ENCODE assay signal across 2 cellular contexts in the genomic region with DNA sequence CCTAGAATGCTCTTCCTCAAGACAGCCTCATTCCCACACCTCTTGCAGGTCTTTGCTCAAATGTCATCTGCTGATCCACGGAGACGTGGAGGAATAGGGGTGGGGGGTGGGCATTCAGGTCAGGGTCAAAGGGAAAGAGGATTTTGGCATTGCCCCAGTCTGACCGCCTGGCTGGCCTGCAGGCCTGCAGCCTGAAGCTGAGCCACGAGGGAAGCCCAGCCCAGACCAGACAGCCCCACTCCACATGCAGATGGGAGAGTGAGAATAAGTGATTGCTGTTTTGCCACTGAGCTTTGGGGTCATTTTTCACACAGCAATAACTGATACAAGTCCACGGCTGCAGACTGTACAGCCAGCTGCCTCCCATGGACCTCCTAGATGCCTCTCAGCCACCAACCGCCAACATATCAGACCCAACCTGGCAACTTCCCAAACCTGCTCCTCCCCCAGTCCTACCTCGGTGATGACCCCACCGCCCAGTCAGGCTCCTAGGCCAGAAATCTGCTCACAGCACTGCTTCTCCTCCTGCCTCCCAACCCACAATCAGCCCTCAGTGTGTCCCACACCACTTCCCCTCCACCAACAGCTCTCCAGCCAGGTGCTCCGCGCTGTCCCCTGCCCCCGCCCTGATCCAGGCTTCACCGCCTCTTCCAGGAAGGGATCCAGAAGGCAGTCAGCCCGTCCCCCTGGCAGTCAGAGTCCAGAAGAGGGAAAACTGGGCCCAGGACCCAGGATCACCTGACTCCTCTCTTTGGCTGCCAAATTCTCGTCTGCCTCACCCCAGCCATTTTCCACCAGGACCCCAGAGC.
TF ChIP-seq lines count a peak whose summit lies in the region.

No MANE protein-coding gene starts in this region.

TF ChIP-seq in WTC11, 78 proteins besides CTCF, POLR2A, EP300 and RAD21 (continued from another document and continues in another):
- TF ChIP-seq, protein P1, sequence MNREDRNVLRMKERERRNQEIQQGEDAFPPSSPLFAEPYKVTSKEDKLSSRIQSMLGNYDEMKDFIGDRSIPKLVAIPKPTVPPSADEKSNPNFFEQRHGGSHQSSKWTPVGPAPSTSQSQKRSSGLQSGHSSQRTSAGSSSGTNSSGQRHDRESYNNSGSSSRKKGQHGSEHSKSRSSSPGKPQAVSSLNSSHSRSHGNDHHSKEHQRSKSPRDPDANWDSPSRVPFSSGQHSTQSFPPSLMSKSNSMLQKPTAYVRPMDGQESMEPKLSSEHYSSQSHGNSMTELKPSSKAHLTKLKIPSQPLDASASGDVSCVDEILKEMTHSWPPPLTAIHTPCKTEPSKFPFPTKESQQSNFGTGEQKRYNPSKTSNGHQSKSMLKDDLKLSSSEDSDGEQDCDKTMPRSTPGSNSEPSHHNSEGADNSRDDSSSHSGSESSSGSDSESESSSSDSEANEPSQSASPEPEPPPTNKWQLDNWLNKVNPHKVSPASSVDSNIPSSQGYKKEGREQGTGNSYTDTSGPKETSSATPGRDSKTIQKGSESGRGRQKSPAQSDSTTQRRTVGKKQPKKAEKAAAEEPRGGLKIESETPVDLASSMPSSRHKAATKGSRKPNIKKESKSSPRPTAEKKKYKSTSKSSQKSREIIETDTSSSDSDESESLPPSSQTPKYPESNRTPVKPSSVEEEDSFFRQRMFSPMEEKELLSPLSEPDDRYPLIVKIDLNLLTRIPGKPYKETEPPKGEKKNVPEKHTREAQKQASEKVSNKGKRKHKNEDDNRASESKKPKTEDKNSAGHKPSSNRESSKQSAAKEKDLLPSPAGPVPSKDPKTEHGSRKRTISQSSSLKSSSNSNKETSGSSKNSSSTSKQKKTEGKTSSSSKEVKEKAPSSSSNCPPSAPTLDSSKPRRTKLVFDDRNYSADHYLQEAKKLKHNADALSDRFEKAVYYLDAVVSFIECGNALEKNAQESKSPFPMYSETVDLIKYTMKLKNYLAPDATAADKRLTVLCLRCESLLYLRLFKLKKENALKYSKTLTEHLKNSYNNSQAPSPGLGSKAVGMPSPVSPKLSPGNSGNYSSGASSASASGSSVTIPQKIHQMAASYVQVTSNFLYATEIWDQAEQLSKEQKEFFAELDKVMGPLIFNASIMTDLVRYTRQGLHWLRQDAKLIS (CRISPR knock-in tag; IDR thresholded peaks at IDR 0.05; ENCODE audit: borderline replicate concordance) = no peak
- no peak for TF ChIP-seq ZNF138 (CRISPR knock-in tag; conservative IDR thresholded peaks at IDR 0.05)
- no peak for TF ChIP-seq FOXP1 (CRISPR knock-in tag; IDR thresholded peaks at IDR 0.05; ENCODE audit: borderline replicate concordance)
- TF ChIP-seq ETV6 (CRISPR knock-in tag; IDR thresholded peaks at IDR 0.05) = no peak
- TF ChIP-seq, protein P2, sequence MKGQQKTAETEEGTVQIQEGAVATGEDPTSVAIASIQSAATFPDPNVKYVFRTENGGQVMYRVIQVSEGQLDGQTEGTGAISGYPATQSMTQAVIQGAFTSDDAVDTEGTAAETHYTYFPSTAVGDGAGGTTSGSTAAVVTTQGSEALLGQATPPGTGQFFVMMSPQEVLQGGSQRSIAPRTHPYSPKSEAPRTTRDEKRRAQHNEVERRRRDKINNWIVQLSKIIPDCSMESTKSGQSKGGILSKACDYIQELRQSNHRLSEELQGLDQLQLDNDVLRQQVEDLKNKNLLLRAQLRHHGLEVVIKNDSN (CRISPR knock-in tag; IDR thresholded peaks at IDR 0.05) = no peak
- TF ChIP-seq MXD4 (CRISPR knock-in tag; IDR thresholded peaks at IDR 0.05; ENCODE audit: borderline replicate concordance) = no peak
- no peak for TF ChIP-seq ZNF281 (CRISPR knock-in tag; IDR thresholded peaks at IDR 0.05)
- TF ChIP-seq, protein P3, sequence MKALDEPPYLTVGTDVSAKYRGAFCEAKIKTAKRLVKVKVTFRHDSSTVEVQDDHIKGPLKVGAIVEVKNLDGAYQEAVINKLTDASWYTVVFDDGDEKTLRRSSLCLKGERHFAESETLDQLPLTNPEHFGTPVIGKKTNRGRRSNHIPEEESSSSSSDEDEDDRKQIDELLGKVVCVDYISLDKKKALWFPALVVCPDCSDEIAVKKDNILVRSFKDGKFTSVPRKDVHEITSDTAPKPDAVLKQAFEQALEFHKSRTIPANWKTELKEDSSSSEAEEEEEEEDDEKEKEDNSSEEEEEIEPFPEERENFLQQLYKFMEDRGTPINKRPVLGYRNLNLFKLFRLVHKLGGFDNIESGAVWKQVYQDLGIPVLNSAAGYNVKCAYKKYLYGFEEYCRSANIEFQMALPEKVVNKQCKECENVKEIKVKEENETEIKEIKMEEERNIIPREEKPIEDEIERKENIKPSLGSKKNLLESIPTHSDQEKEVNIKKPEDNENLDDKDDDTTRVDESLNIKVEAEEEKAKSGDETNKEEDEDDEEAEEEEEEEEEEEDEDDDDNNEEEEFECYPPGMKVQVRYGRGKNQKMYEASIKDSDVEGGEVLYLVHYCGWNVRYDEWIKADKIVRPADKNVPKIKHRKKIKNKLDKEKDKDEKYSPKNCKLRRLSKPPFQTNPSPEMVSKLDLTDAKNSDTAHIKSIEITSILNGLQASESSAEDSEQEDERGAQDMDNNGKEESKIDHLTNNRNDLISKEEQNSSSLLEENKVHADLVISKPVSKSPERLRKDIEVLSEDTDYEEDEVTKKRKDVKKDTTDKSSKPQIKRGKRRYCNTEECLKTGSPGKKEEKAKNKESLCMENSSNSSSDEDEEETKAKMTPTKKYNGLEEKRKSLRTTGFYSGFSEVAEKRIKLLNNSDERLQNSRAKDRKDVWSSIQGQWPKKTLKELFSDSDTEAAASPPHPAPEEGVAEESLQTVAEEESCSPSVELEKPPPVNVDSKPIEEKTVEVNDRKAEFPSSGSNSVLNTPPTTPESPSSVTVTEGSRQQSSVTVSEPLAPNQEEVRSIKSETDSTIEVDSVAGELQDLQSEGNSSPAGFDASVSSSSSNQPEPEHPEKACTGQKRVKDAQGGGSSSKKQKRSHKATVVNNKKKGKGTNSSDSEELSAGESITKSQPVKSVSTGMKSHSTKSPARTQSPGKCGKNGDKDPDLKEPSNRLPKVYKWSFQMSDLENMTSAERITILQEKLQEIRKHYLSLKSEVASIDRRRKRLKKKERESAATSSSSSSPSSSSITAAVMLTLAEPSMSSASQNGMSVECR (CRISPR knock-in tag; IDR thresholded peaks at IDR 0.05; ENCODE audit: borderline replicate concordance) = no peak

TF ChIP-seq in liver, 16 proteins besides CTCF, POLR2A, EP300 and RAD21 (continued from another document):
- TF ChIP-seq, protein P4, sequence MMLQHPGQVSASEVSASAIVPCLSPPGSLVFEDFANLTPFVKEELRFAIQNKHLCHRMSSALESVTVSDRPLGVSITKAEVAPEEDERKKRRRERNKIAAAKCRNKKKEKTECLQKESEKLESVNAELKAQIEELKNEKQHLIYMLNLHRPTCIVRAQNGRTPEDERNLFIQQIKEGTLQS (IDR thresholded peaks at IDR 0.05) = no peak
- TF ChIP-seq GABPA (IDR thresholded peaks at IDR 0.05 in 1 of 2, conservative IDR thresholded peaks at IDR 0.05 in 1 of 2) = no peak
- peak; percentile 79 for TF ChIP-seq SP1 (IDR thresholded peaks at IDR 0.05)
- no peak for TF ChIP-seq HNF4G (IDR thresholded peaks at IDR 0.05)
- TF ChIP-seq, protein P5, sequence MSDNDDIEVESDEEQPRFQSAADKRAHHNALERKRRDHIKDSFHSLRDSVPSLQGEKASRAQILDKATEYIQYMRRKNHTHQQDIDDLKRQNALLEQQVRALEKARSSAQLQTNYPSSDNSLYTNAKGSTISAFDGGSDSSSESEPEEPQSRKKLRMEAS (IDR thresholded peaks at IDR 0.05) = peak; percentile 25
